ENCODE assay signal across 5 cellular contexts in the genomic region with DNA sequence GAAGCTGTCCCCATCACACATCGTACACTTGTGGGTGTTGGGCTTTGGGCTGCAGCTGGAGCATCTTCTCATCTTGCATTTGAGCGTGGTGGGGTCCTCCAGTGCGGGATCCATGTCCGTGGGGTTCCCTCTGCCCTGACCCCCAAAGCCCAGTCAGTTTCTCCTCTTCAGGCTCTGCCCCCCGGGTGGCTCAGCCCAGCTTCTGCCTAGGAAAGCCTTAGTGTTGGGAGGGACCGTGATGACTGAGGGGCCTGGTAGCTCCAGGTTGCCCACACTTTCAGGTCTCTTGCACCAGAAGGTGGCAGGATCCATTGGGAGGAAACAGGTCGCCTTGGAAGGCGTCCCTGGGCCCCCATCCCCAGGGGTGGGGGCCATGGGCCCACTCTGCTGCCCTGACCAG. TPM values are rescaled to one million over a fixed set of nuclear protein-coding genes. Genes with fewer than 3 reads are reported as not detected.
"Had no signal": no experiment of that assay in that cellular context is flagged by ENCODE, and none has a peak within 500 bp of the region (broad histone marks: within the 10 kb centered on the region; RNA-seq: fewer than 3 reads in every experiment).

No MANE protein-coding gene starts in this region.

RNA-seq across cellular contexts. Expression of a gene that starts 55.9 kb away (rescaled TPM):
- total RNA-seq: HepG2, HT-29, HT1080, IMR-90, K562 had no signal
